ENCODE assay signal across 8 cellular contexts in the genomic region with DNA sequence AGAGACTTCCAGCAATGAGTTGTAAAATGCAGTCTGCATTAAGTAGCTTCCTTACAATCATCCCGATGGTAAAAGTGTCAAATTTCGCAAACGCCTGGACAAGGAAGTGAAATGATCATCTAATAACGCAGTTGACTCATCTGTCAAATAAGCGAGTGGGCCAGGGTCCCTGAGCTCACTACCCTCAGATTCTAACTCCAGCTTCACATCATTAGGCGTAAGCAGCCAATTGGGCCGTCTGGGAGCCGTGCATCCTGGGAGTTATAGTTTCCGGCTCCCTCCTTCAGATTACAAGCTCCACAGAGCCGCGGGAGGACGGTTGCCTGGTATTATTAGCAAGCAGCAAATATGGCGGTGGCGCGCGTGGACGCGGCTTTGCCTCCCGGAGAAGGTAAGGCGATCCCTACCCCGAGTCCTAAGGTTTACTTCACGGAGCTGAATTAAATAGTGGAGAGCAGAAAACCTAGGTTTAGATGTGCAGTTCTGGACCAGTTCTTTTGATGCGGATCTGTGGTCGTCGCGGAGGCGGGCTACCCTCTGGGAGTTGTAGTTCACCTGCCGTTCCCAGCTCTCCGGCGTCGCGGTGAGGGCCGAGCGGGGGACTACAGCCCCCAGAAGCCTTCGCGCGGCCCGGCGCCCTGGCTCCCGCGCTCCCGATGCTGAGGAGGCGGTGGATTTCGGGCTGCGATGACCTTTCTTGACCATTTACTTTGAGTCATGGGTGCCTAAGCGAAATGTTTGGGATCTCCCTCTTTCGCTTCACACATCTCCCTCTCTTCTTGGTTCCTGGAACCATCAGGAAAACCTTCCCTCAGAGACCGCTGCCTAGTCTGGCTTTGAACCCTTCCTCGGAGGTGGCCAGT. TPM values are rescaled to one million over a fixed set of nuclear protein-coding genes. Genes with fewer than 3 reads are reported as not detected.
DNase-seq lines count a peak whose midpoint lies in the region; ATAC-seq and TF ChIP-seq lines count a peak whose summit lies in the region.

Gene CEP97, plus strand, starts transcription at position 286 of the 863 bp plus-strand sequence. Its CDS starts 63 bp downstream, at position 349.

- no peaks in the 10 kb centered on the region for H4K20me1 ChIP-seq in mammary epithelial cell (ENCODE audit: insufficient read depth, low read length)
- H4K20me1 ChIP-seq in smooth muscle cell (ENCODE audit: low read depth), result no peaks in the 10 kb centered on the region

- H3K4me2 ChIP-seq in mammary epithelial cell (ENCODE audit: insufficient read depth, low read depth, low read length) (peak within 1 kb of the TSS; percentile 95), smooth muscle cell (peak within 1 kb of the TSS; percentile 84)

- H3K4me3 ChIP-seq in A673 (ENCODE audit: low read depth, low read length, poor library complexity, severe bottlenecking) (peak within 1 kb of the TSS; percentile 95), mammary epithelial cell (replicated peaks in 1 of 3; ENCODE audit: insufficient read depth in 1 of 3, low read depth in 2 of 3, low read length in 3 of 3) (peak within 1 kb of the TSS; percentile 68 to 99 (median 85)), smooth muscle cell (peak within 1 kb of the TSS; percentile 76)

- BruUV-seq in A673 (replicated peaks; lab: Mats Ljungman, UMichigan) (no TSS peak), mammary epithelial cell (replicated peaks; lab: Mats Ljungman, UMichigan) (no TSS peak)

- in situ Hi-C loops in mammary epithelial cell (cut with MboI; ENCODE audit: low sequenced_read_pairs in 2 of 2), result no loop called here

- DNase-seq in A673 (ENCODE audit: low spot score), result peak; percentile 98
- DNase-seq in NCI-H2196 treated with DMSO at 0.1 percent for 48 hours (lab: John Stamatoyannopoulos, UW; ENCODE audit: unreplicated experiment), result peak; percentile 97
- peak; percentile 89 for DNase-seq in mammary epithelial cell
- peak; percentile 90 for DNase-seq in iPS-NIHi7 (ENCODE audit: extremely low spot score)
- DNase-seq in smooth muscle cell (lab: John Stamatoyannopoulos, UW; ENCODE audit: unreplicated experiment), result peak; percentile 91

- H3K27me3 ChIP-seq in A673 (replicated peaks; ENCODE audit: insufficient read depth, low read depth, low read length, poor library complexity), result no peaks in the 10 kb centered on the region
- H3K27me3 ChIP-seq in mammary epithelial cell (ENCODE audit: insufficient read depth, low read length), result no peaks in the 10 kb centered on the region
- no peaks in the 10 kb centered on the region for H3K27me3 ChIP-seq in smooth muscle cell (ENCODE audit: low read depth)

- H2AFZ ChIP-seq in mammary epithelial cell (ENCODE audit: low read depth, low read length), result peak within 1 kb of the TSS; percentile 100
- peak within 1 kb of the TSS; percentile 95 for H2AFZ ChIP-seq in smooth muscle cell (ENCODE audit: low read depth)

- TF ChIP-seq CTCF in A673 (conservative IDR thresholded peaks at IDR 0.05; ENCODE audit: low read depth, low read length) (no peak), VCaP (conservative IDR thresholded peaks at IDR 0.05) (no peak), mammary epithelial cell (conservative IDR thresholded peaks at IDR 0.05 in 1 of 2, IDR thresholded peaks at IDR 0.05 in 1 of 2; ENCODE audit: extremely low read depth in 1 of 2, insufficient read depth in 1 of 2, low read depth in 1 of 2, low read length in 2 of 2) (no peak), smooth muscle cell (IDR thresholded peaks at IDR 0.05; ENCODE audit: borderline replicate concordance, insufficient read depth, poor library complexity, severe bottlenecking) (no peak)

- H3K27ac ChIP-seq in A673 (ENCODE audit: low read depth, low read length, poor library complexity, severe bottlenecking), result peak within 1 kb of the TSS; percentile 66
- H3K27ac ChIP-seq in VCaP, result peak within 1 kb of the TSS; percentile 60
- H3K27ac ChIP-seq in mammary epithelial cell (ENCODE audit: insufficient read depth, low read depth, low read length), result peak within 1 kb of the TSS; percentile 56
- peak within 1 kb of the TSS; percentile 22 for H3K27ac ChIP-seq in smooth muscle cell (ENCODE audit: low read depth)

- ATAC-seq in GM18870 (IDR thresholded peaks at IDR 0.05; ENCODE audit: unreplicated experiment), result peak; percentile 81
- ATAC-seq in HG03135 (IDR thresholded peaks at IDR 0.05; ENCODE audit: unreplicated experiment), result peak; percentile 91

- CTCF ChIA-PET in A673 (lab: Charles Lee), result interaction anchor here (0.5 kb wide), 2 partner anchors 17 to 196 kb away, joined by 5 read pairs; no protein-coding TSS in a partner anchor
- CTCF ChIA-PET in mammary epithelial cell (lab: Charles Lee; ENCODE audit: low non-redundant PET), result interaction anchor here (0.6 kb wide), 2 partner anchors 78 to 501 kb away, joined by 3 to 4 read pairs; no protein-coding TSS in a partner anchor

- H3K9me3 ChIP-seq in A673 (ENCODE audit: low read depth, low read length, poor library complexity, severe bottlenecking) (no peaks in the 10 kb centered on the region), mammary epithelial cell (replicated peaks; ENCODE audit: insufficient read depth, low read length) (no peaks in the 10 kb centered on the region), smooth muscle cell (replicated peaks; ENCODE audit: low read depth) (no peaks in the 10 kb centered on the region)

- dilution Hi-C loops in mammary epithelial cell (cut with HindIII; ENCODE audit: low sequenced_read_pairs), result loop anchor here (5.0 kb wide), 1 partner anchor 33 kb away; no protein-coding TSS in a partner anchor

- intact Hi-C loops in A673 (cut with micrococcal nuclease; ENCODE audit: unreplicated experiment) (no loop called here), mammary epithelial cell (cut with micrococcal nuclease) (loop anchor here (2.0 to 5.0 kb wide), 2 partner anchors 37 to 56 kb away; partner anchors contain the start of gene RPL24)

- H3K36me3 ChIP-seq in A673 (ENCODE audit: insufficient read depth, low read length, poor library complexity, severe bottlenecking) (peaks cover 32% of the 10 kb centered on the region), mammary epithelial cell (ENCODE audit: insufficient read depth, low read length) (peaks cover 9% of the 10 kb centered on the region), smooth muscle cell (ENCODE audit: low read depth) (no peaks in the 10 kb centered on the region)

- POLR2A ChIA-PET in A673 (lab: Charles Lee; ENCODE audit: low non-redundant PET), result interaction anchor here (0.5 to 0.6 kb wide), 2 partner anchors 85 to 987 kb away, joined by 3 read pairs; no protein-coding TSS in a partner anchor

- H3F3A ChIP-seq in smooth muscle cell (ENCODE audit: low read depth), result peaks cover 10% of the 10 kb centered on the region

- peaks cover 24% of the 10 kb centered on the region for H3K79me2 ChIP-seq in mammary epithelial cell (ENCODE audit: insufficient read depth, low read length)
- H3K79me2 ChIP-seq in smooth muscle cell (ENCODE audit: low read depth), result peaks cover 18% of the 10 kb centered on the region

- WGBS in mammary epithelial cell (ENCODE audit: low coverage, missing lambda C conversion rate), result 1% methylated on average over 41 of the region's 49 CpGs
- WGBS in smooth muscle cell (ENCODE audit: low lambda C conversion rate), result under 1% methylated on average over 49 of the region's 49 CpGs

- H3K4me1 ChIP-seq in A673 (ENCODE audit: insufficient read depth, low read length, poor library complexity, severe bottlenecking) (peaks cover 23% of the 10 kb centered on the region), mammary epithelial cell (ENCODE audit: insufficient read depth, low read length) (peaks cover 28% of the 10 kb centered on the region), smooth muscle cell (ENCODE audit: low read depth) (peaks cover 18% of the 10 kb centered on the region)

- H3K9ac ChIP-seq in mammary epithelial cell (ENCODE audit: insufficient read depth, low read length) (peak within 1 kb of the TSS; percentile 85), smooth muscle cell (ENCODE audit: low read depth) (peak within 1 kb of the TSS; percentile 63)

RNA-seq across cellular contexts. Expression of gene CEP97, which starts in this region (rescaled TPM):
- 19.7 and 23.8 TPM in 2 replicates for total RNA-seq in A673 (2021)
- total RNA-seq in mammary epithelial cell, result 10 to 100 TPM; 15.7 to 15.9 TPM
- polyA plus RNA-seq in mammary epithelial cell, result 1.6 TPM
- 8.9 TPM for polyA minus RNA-seq in mammary epithelial cell
- 20.8 and 21.2 TPM in 2 replicates for total RNA-seq in smooth muscle cell
- polyA plus RNA-seq in smooth muscle cell, result 3.5 and 4.3 TPM in 2 replicates

Comparison
In these comparisons a context has a peak if more than half of its experiments do, and no peak if none do; other contexts are left out.
1. Peak in every context shown above with its lines: DNase-seq, ATAC-seq, H3K4me3 ChIP-seq and H3K27ac ChIP-seq.